Comparison of ENCODE assay signal across 10 cellular contexts in the genomic region with DNA sequence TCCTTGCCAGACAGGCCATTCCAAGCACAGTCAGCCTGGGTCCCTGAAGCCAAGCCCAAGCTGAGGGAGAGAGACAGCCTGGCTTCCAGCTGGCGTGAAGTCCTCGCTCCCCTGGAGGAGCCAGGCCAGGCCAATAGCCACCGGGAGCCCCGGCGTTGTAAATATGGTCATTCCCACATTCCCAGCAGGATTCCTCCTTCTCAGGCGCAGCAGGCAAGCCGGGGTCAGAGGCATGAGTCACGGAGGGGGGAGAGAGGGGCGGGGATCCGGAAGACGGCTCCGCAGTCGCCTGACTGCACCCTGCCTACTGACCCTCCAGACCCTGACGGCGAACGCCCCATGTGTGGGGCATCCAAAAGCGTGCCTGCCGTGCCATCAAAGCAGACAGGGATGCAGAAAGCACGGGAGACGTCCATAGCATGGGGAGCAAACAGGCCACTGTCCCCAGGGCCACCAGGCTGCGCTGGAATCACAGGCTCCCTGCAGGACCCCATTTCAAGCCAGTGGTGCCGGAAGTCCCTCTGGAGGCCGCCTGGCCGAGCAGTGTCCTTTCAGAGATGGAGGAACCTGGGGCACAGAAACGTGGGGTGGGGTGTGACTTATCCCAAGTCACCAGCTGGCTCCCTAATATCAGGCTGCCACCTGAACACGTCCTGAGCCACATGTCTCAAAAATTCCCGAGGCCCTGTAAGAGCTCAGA. TPM values are rescaled to one million over a fixed set of nuclear protein-coding genes. Genes with fewer than 3 reads are reported as not detected.
DNase-seq lines count a peak whose midpoint lies in the region; ATAC-seq and TF ChIP-seq lines count a peak whose summit lies in the region.
"Had no signal": no experiment of that assay in that cellular context is flagged by ENCODE, and none has a peak within 500 bp of the region (broad histone marks: within the 10 kb centered on the region; RNA-seq: fewer than 3 reads in every experiment).

No MANE protein-coding gene starts in this region.

- H3K27ac ChIP-seq in Panc1 (ENCODE audit: low read length) = no peak overlapping the region; the same call in 1 of the 2 replicates
- no peak overlapping the region for H3K27ac ChIP-seq in Karpas-422 (ENCODE audit: low read length)
- H3K27ac ChIP-seq in foreskin keratinocyte = no peak overlapping the region
- H3K27ac ChIP-seq: KMS-11 had no signal

- H3K4me1 ChIP-seq in Panc1 (ENCODE audit: control insufficient read depth, insufficient read depth, low read length) (peaks cover 3% of the 10 kb centered on the region; the same call in 1 of the 2 replicates), Karpas-422 (ENCODE audit: low read length) (no peaks in the 10 kb centered on the region), foreskin keratinocyte (no peaks in the 10 kb centered on the region)

- H3K27me3 Mint-ChIP-seq in neural crest cell (ENCODE audit: low read depth) = no peaks in the 10 kb centered on the region

- H3K9me2 ChIP-seq in Karpas-422 (replicated peaks; ENCODE audit: insufficient read depth, low read length) = no peaks in the 10 kb centered on the region

- H3K4me3 ChIP-seq in Panc1 (ENCODE audit: low read depth in 2 of 2, low read length in 2 of 2) = no peak overlapping the region
- H3K4me3 ChIP-seq in foreskin fibroblast (ENCODE audit: low read depth in 1 of 2, low read length in 2 of 2) = no peak overlapping the region
- no peak overlapping the region for H3K4me3 ChIP-seq in Karpas-422 (ENCODE audit: low read length)

- peaks cover 21% of the 10 kb centered on the region for H3K4me1 Mint-ChIP-seq in neural crest cell

- H3K9me3 Mint-ChIP-seq in neural crest cell = no peaks in the 10 kb centered on the region

- TF ChIP-seq CTCF in Panc1 (IDR thresholded peaks at IDR 0.05) (no peak), foreskin fibroblast (IDR thresholded peaks at IDR 0.05; ENCODE audit: low read depth, low read length) (no peak), neural crest cell (conservative IDR thresholded peaks at IDR 0.05) (no peak), foreskin keratinocyte (conservative IDR thresholded peaks at IDR 0.05) (no peak)

- no peaks in the 10 kb centered on the region for H3K36me3 Mint-ChIP-seq in neural crest cell (ENCODE audit: low read depth)

- intact Hi-C loops in Panc1 (cut with micrococcal nuclease; ENCODE audit: unreplicated experiment) = no loop called here

- H2AFZ ChIP-seq in Karpas-422 (ENCODE audit: low read length) = no peak overlapping the region

- no peak overlapping the region for H3K4me2 ChIP-seq in Karpas-422 (ENCODE audit: low read depth, low read length, poor library complexity, severe bottlenecking)
- H3K4me2 ChIP-seq: KMS-11 had no signal

- CTCF ChIA-PET in Panc1 (lab: Charles Lee) = no interaction called here

- peak; percentile 90 for DNase-seq in AG08395 (ENCODE audit: low spot score)
- DNase-seq in Panc1 (ENCODE audit: low read depth, low spot score) = no peak
- DNase-seq in foreskin fibroblast = peak; percentile 96 to 98
- DNase-seq in neural crest cell (ENCODE audit: low read depth, low spot score) = peak; percentile 32
- DNase-seq in Karpas-422 = no peak
- no peak for DNase-seq in activated T-cell treated with anti-CD3 and anti-CD28 coated beads for 4 hours
- DNase-seq in foreskin keratinocyte = no peak

- no TSS peak for BruUV-seq in Panc1 (replicated peaks; lab: Mats Ljungman, UMichigan)

- H3K9me3 ChIP-seq in Panc1 (ENCODE audit: control insufficient read depth, insufficient read depth, low read depth, low read length) = no peaks in the 10 kb centered on the region
- no peaks in the 10 kb centered on the region for H3K9me3 ChIP-seq in Karpas-422 (ENCODE audit: low read length)

- H3K79me2 ChIP-seq in Karpas-422 (ENCODE audit: low read length) = no peaks in the 10 kb centered on the region

- H3K4me3 Mint-ChIP-seq in neural crest cell = no peak overlapping the region

- H3K27ac Mint-ChIP-seq in neural crest cell (ENCODE audit: unreplicated experiment) = no peak overlapping the region

- H3K36me3 ChIP-seq in Panc1 (ENCODE audit: control insufficient read depth, insufficient read depth, low read length) (no peaks in the 10 kb centered on the region), Karpas-422 (ENCODE audit: insufficient read depth, low read length) (no peaks in the 10 kb centered on the region)

- in situ Hi-C loops in Panc1 (cut with HindIII; ENCODE audit: low pct_unique_long_range_greater_than_20kb, low sequenced_read_pairs) = no loop called here

- H4K20me1 ChIP-seq in Karpas-422 (ENCODE audit: insufficient read depth, low read depth, low read length) = no peaks in the 10 kb centered on the region

- H3K27me3 ChIP-seq in Panc1 (ENCODE audit: control insufficient read depth, insufficient read depth, low read length) (no peaks in the 10 kb centered on the region), Karpas-422 (ENCODE audit: low read length) (no peaks in the 10 kb centered on the region), foreskin keratinocyte (no peaks in the 10 kb centered on the region)

- ATAC-seq in Panc1 (peak; percentile 33; the same call in 1 of the 2 replicates), GM19455 (IDR thresholded peaks at IDR 0.05; ENCODE audit: unreplicated experiment) (no peak), foreskin keratinocyte (no peak)

- no peak overlapping the region for H3K9ac ChIP-seq in Karpas-422 (ENCODE audit: low read length)
- H3K9ac ChIP-seq: KMS-11 had no signal

- POLR2A ChIA-PET in Panc1 (lab: Charles Lee) = no interaction called here

RNA-seq across cellular contexts. Expression of gene TWIST2, which starts 48.2 kb away (rescaled TPM):
- total RNA-seq in Panc1 (2021; ENCODE audit: unreplicated experiment) (4.2 TPM), neural crest cell (0.96 and 1.1 TPM in 2 replicates), foreskin keratinocyte (24.1 and 27.8 TPM in 2 replicates)
- 6.5 TPM for polyA plus RNA-seq in Panc1 (2012; ENCODE audit: insufficient read length)
- total RNA-seq in Karpas-422 (2014; rRNA removed; shearing (Covaris generic); ENCODE audit: low replicate concordance) = 0.67 TPM in 1 of 2 replicates, not detected in the other
- 32.5 and 34.4 TPM in 2 replicates for polyA plus RNA-seq in foreskin keratinocyte
- total RNA-seq: T-helper 1 cell treated with Interleukin-12 subunit alpha and Interleukin-12 subunit beta and Interleukin-4 antibody, amounts not matched to agents 30 ng/mL and 1 ng/mL, for 36 hours had no signal

Comparison
In these comparisons a context has a peak if more than half of its experiments do, and no peak if none do; other contexts are left out.
1. DNase-seq: peak in AG08395 (single experiment), foreskin fibroblast (2 of 2) and neural crest cell (single experiment); none in Panc1 (single experiment), Karpas-422 (single experiment), activated T-cell treated with anti-CD3 and anti-CD28 coated beads for 4 hours (single experiment) and foreskin keratinocyte (0 of 2).